In the genomic region with DNA sequence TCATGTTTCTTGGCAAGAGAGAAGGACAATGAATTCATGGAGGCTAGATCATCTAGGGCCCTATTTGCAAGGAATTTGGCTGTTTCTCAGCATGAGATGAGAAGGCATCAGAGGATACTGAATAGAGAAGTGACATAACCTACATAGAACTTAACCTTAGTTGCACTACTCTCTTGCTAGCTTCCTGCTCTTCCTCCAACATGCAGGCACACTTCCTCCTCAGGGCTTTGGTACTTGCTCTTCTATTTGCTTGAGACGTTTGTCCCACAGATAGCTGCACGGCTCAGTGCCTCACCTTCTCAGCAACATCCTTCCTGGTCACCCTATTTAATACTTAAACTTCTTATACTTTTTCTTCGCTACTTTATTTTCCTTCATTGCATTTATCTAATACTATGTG, we compare ENCODE assay signal across 14 cellular contexts. TPM values are rescaled to one million over a fixed set of nuclear protein-coding genes. Genes with fewer than 3 reads are reported as not detected.
DNase-seq lines count a peak whose midpoint lies in the region; ATAC-seq and TF ChIP-seq lines count a peak whose summit lies in the region.
"Had no signal": no experiment of that assay in that cellular context is flagged by ENCODE, and none has a peak within 500 bp of the region (broad histone marks: within the 10 kb centered on the region; RNA-seq: fewer than 3 reads in every experiment).

No MANE protein-coding gene starts in this region.

- no peak for DNase-seq in cardiac septum (ENCODE audit: low spot score)
- no peak for DNase-seq in T-helper 2 cell treated with Interferon-gamma antibody and Interleukin-4, amounts not matched to agents 5 μg/mL and 100 μg/mL, for 36 hours (ENCODE audit: low spot score)
- no peak for DNase-seq in effector memory CD8-positive, alpha-beta T cell
- no peak for DNase-seq in stimulated activated effector memory CD8-positive, alpha-beta T cell treated with anti-CD3 and anti-CD28 coated beads, Interleukin-12 subunit alpha, Interleukin-12 subunit beta, amount 100 ng/mL, for 72 hours (ENCODE audit: low spot score in 2 of 2)
- DNase-seq: DMS79 treated with DMSO at 0.1 percent for 48 hours, esophagus squamous epithelium, NCI-H187, sigmoid colon had no signal

- H3K9me3 Mint-ChIP-seq in T-helper 2 cell treated with Interferon-gamma antibody and Interleukin-4, amounts not matched to agents 5 μg/mL and 100 μg/mL, for 36 hours, result no peaks in the 10 kb centered on the region
- H3K9me3 Mint-ChIP-seq in effector memory CD8-positive, alpha-beta T cell, result peaks cover 0 to 5% of the 10 kb centered on the region in 2 donors
- H3K9me3 Mint-ChIP-seq in stimulated activated effector memory CD8-positive, alpha-beta T cell treated with anti-CD3 and anti-CD28 coated beads, Interleukin-12 subunit alpha, Interleukin-12 subunit beta, amount 100 ng/mL, for 72 hours, result peaks cover 10% of the 10 kb centered on the region

- no peak overlapping the region for H3K4me3 Mint-ChIP-seq in T-helper 2 cell treated with Interferon-gamma antibody and Interleukin-4, amounts not matched to agents 5 μg/mL and 100 μg/mL, for 36 hours
- H3K4me3 Mint-ChIP-seq in effector memory CD8-positive, alpha-beta T cell, result no peak overlapping the region
- H3K4me3 Mint-ChIP-seq in stimulated activated effector memory CD8-positive, alpha-beta T cell treated with anti-CD3 and anti-CD28 coated beads, Interleukin-12 subunit alpha, Interleukin-12 subunit beta, amount 100 ng/mL, for 72 hours, result no peak overlapping the region

- intact Hi-C loops in cardiac septum (cut with DNase I), result no loop called here

- no peak overlapping the region for H3K9ac ChIP-seq in BLaER1 treated with 17β-estradiol and CSF1 and Interleukin-3, amounts not matched to agents 10 nM and 100 nM
- H3K9ac ChIP-seq in Loucy (ENCODE audit: low read depth, low read length, poor library complexity, severe bottlenecking), result no peak overlapping the region

- H3K4me1 Mint-ChIP-seq in T-helper 2 cell treated with Interferon-gamma antibody and Interleukin-4, amounts not matched to agents 5 μg/mL and 100 μg/mL, for 36 hours (ENCODE audit: low read depth), result peaks cover 7% of the 10 kb centered on the region
- H3K4me1 Mint-ChIP-seq in effector memory CD8-positive, alpha-beta T cell (ENCODE audit: low read depth in 2 of 2), result peaks cover 0 to 2% of the 10 kb centered on the region in 2 donors
- H3K4me1 Mint-ChIP-seq in stimulated activated effector memory CD8-positive, alpha-beta T cell treated with anti-CD3 and anti-CD28 coated beads, Interleukin-12 subunit alpha, Interleukin-12 subunit beta, amount 100 ng/mL, for 72 hours, result no peaks in the 10 kb centered on the region

- no peaks in the 10 kb centered on the region for H3K36me3 ChIP-seq in BLaER1 treated with 17β-estradiol and CSF1 and Interleukin-3, amounts not matched to agents 10 nM and 100 nM
- H3K36me3 ChIP-seq in Loucy (ENCODE audit: insufficient read depth, low read length), result no peaks in the 10 kb centered on the region
- H3K36me3 ChIP-seq: cardiac muscle cell, esophagus squamous epithelium, sigmoid colon, vagina had no signal

- H3K27ac Mint-ChIP-seq in T-helper 2 cell treated with Interferon-gamma antibody and Interleukin-4, amounts not matched to agents 5 μg/mL and 100 μg/mL, for 36 hours, result no peak overlapping the region
- H3K27ac Mint-ChIP-seq in effector memory CD8-positive, alpha-beta T cell, result no peak overlapping the region
- no peak overlapping the region for H3K27ac Mint-ChIP-seq in stimulated activated effector memory CD8-positive, alpha-beta T cell treated with anti-CD3 and anti-CD28 coated beads, Interleukin-12 subunit alpha, Interleukin-12 subunit beta, amount 100 ng/mL, for 72 hours

- H3K9me3 ChIP-seq in BLaER1 treated with 17β-estradiol and CSF1 and Interleukin-3, amounts not matched to agents 10 nM and 100 nM (replicated peaks in 1 of 11), result peaks cover 5 to 36% (median 22%) of the 10 kb centered on the region in 11 experiments; a peak in 18 of 22 replicates
- H3K9me3 ChIP-seq in Loucy (ENCODE audit: insufficient read depth, low read depth, low read length), result no peaks in the 10 kb centered on the region
- H3K9me3 ChIP-seq: sigmoid colon, vagina had no signal

- no peak for TF ChIP-seq CTCF in Loucy (conservative IDR thresholded peaks at IDR 0.05; ENCODE audit: low read length)

- no peaks in the 10 kb centered on the region for H3K27me3 ChIP-seq in BLaER1 treated with 17β-estradiol and CSF1 and Interleukin-3, amounts not matched to agents 10 nM and 100 nM
- H3K27me3 ChIP-seq in Loucy (ENCODE audit: insufficient read depth, low read length, poor library complexity, severe bottlenecking), result no peaks in the 10 kb centered on the region
- H3K27me3 ChIP-seq: cardiac muscle cell, esophagus squamous epithelium, sigmoid colon, vagina had no signal

- no peaks in the 10 kb centered on the region for H4K20me1 ChIP-seq in BLaER1 treated with 17β-estradiol and CSF1 and Interleukin-3, amounts not matched to agents 10 nM and 100 nM
- H4K20me1 ChIP-seq in Loucy (ENCODE audit: insufficient read depth, low read length, poor library complexity, severe bottlenecking), result no peaks in the 10 kb centered on the region

- H3K27me3 Mint-ChIP-seq in T-helper 2 cell treated with Interferon-gamma antibody and Interleukin-4, amounts not matched to agents 5 μg/mL and 100 μg/mL, for 36 hours (ENCODE audit: low read depth), result no peaks in the 10 kb centered on the region
- H3K27me3 Mint-ChIP-seq in effector memory CD8-positive, alpha-beta T cell, result peaks cover 17 to 29% of the 10 kb centered on the region in 2 donors

- no peak overlapping the region for H3K4me3 ChIP-seq in BLaER1 treated with 17β-estradiol and CSF1 and Interleukin-3, amounts not matched to agents 10 nM and 100 nM
- H3K4me3 ChIP-seq in Loucy (ENCODE audit: low read length, poor library complexity, severe bottlenecking), result no peak overlapping the region
- H3K4me3 ChIP-seq: cardiac muscle cell, esophagus squamous epithelium, sigmoid colon, vagina had no signal

- H3K4me1 ChIP-seq in BLaER1 treated with 17β-estradiol and CSF1 and Interleukin-3, amounts not matched to agents 10 nM and 100 nM, result peaks cover 0 to 34% (median 16%) of the 10 kb centered on the region in 10 experiments; a peak in 14 of 20 replicates
- peaks cover 13% of the 10 kb centered on the region for H3K4me1 ChIP-seq in Loucy (ENCODE audit: insufficient read depth, low read length, poor library complexity, severe bottlenecking)
- H3K4me1 ChIP-seq: esophagus squamous epithelium, sigmoid colon, vagina had no signal

- no peak overlapping the region for H3K27ac ChIP-seq in BLaER1 treated with 17β-estradiol and CSF1 and Interleukin-3, amounts not matched to agents 10 nM and 100 nM
- H3K27ac ChIP-seq: cardiac muscle cell, esophagus squamous epithelium, sigmoid colon, vagina had no signal

- H3K79me2 ChIP-seq in Loucy (ENCODE audit: insufficient read depth, low read length), result no peaks in the 10 kb centered on the region

- peak overlapping the region; percentile 82 for H2AFZ ChIP-seq in Loucy (ENCODE audit: low read length)

- H3K4me2 ChIP-seq in BLaER1 treated with 17β-estradiol and CSF1 and Interleukin-3, amounts not matched to agents 10 nM and 100 nM, result peak overlapping the region in 6 of 11 experiments; percentile 1 to 56 (median 32); a peak in 12 of 22 replicates
- peak overlapping the region; percentile 44 for H3K4me2 ChIP-seq in Loucy (ENCODE audit: low read depth, low read length, poor library complexity, severe bottlenecking)

- no peaks in the 10 kb centered on the region for H3K9me2 ChIP-seq in Loucy (replicated peaks; ENCODE audit: low read depth, low read length)

- ATAC-seq in GM19397 (IDR thresholded peaks at IDR 0.05; ENCODE audit: unreplicated experiment) (peak; percentile 97), HG02885 (IDR thresholded peaks at IDR 0.05; ENCODE audit: poor library complexity, unreplicated experiment) (peak; percentile 63)
- ATAC-seq in effector memory CD8-positive, alpha-beta T cell (replicated peaks), result no peak
- no peak for ATAC-seq in stimulated activated effector memory CD8-positive, alpha-beta T cell treated with anti-CD3 and anti-CD28 coated beads, Interleukin-12 subunit alpha, Interleukin-12 subunit beta, amount 100 ng/mL, for 72 hours

- H3F3A ChIP-seq in Loucy (ENCODE audit: low read depth), result no peaks in the 10 kb centered on the region

- no peaks in the 10 kb centered on the region for H3K36me3 Mint-ChIP-seq in T-helper 2 cell treated with Interferon-gamma antibody and Interleukin-4, amounts not matched to agents 5 μg/mL and 100 μg/mL, for 36 hours (ENCODE audit: low read depth)
- H3K36me3 Mint-ChIP-seq in effector memory CD8-positive, alpha-beta T cell (ENCODE audit: insufficient read depth), result no peaks in the 10 kb centered on the region
- H3K36me3 Mint-ChIP-seq in stimulated activated effector memory CD8-positive, alpha-beta T cell treated with anti-CD3 and anti-CD28 coated beads, Interleukin-12 subunit alpha, Interleukin-12 subunit beta, amount 100 ng/mL, for 72 hours, result no peaks in the 10 kb centered on the region

RNA-seq across cellular contexts. Expression of a gene that starts 20.0 kb away (rescaled TPM):
- total RNA-seq in cardiac septum, result 50.8 TPM

RNA-seq across cellular contexts. Expression of a gene that starts 59.9 kb away (rescaled TPM):
- 2.9 TPM for total RNA-seq in cardiac septum

Comparison
In these comparisons a context has a peak if more than half of its experiments do, and no peak if none do; other contexts are left out.
1. ATAC-seq: peak in GM19397 (single experiment) and HG02885 (single experiment); none in effector memory CD8-positive, alpha-beta T cell (single experiment) and stimulated activated effector memory CD8-positive, alpha-beta T cell treated with anti-CD3 and anti-CD28 coated beads, Interleukin-12 subunit alpha, Interleukin-12 subunit beta, amount 100 ng/mL, for 72 hours (single experiment).